ENCODE assay signal across 1 cellular context in genomic region chr1:227948493-227949260, GRCh38.
TF ChIP-seq lines count a peak whose summit lies in the region.

No MANE protein-coding gene starts in this region.

TF ChIP-seq in HepG2, 621 proteins besides CTCF, POLR2A, EP300 and RAD21 (continued from another document):
- TF ChIP-seq ZNF800 (CRISPR knock-in tag; IDR thresholded peaks at IDR 0.05) (0 out of 2 replicates have a peak, but pooled peaks have one; percentile 19), NBN (conservative IDR thresholded peaks at IDR 0.05) (no peak)
